21 cellular contexts compared by ENCODE assay signal in genomic region chr17:72115789-72116520, GRCh38. TPM values are rescaled to one million over a fixed set of nuclear protein-coding genes. Genes with fewer than 3 reads are reported as not detected.
A peak's percentile ranks its signal among the peaks of the same experiment; 100 is the strongest.
DNase-seq lines count a peak whose midpoint lies in the region; ATAC-seq, FAIRE-seq and TF ChIP-seq lines count a peak whose summit lies in the region.
"Had no signal": no experiment of that assay in that cellular context is flagged by ENCODE, and none has a peak within 500 bp of the region (broad histone marks: within the 10 kb centered on the region; RNA-seq: fewer than 3 reads in every experiment).

No MANE protein-coding gene starts in this region.

- H3K4me3 ChIP-seq in HepG2 (replicated peaks in 1 of 3; ENCODE audit: insufficient read depth in 1 of 3, low read depth in 2 of 3, low read length in 3 of 3), result no peak overlapping the region
- no peak overlapping the region for H3K4me3 ChIP-seq in right lobe of liver
- no peak overlapping the region for H3K4me3 ChIP-seq in coronary artery
- no peak overlapping the region for H3K4me3 ChIP-seq in mesenchymal stem cell (ENCODE audit: insufficient read depth in 1 of 2, low read depth in 1 of 2, low read length in 2 of 2)
- H3K4me3 ChIP-seq: lung had no signal

- DNase-seq in HepG2 (ENCODE audit: low spot score) (no peak), right lobe of liver (no peak), coronary artery (ENCODE audit: low spot score) (peak; percentile 61), mesenchymal stem cell (peak; percentile 25), type B pancreatic cell (ENCODE audit: extremely low spot score, unreplicated experiment) (no peak), NCI-H510A (lab: John Stamatoyannopoulos, UW) (no peak), DMS53 (lab: John Stamatoyannopoulos, UW) (no peak)
- DNase-seq in activated CD8-positive, alpha-beta T cell treated with anti-CD3 and anti-CD28 coated beads, Interleukin-2, amount 10 ng/mL, durations not matched to agents 7 days and 5 days, result no peak
- DNase-seq: activated gamma-delta T cell; aorta; CD4-positive, alpha-beta T cell; DND-41; effector CD4-positive, alpha-beta T cell; NCI-H748 treated with DMSO at 0.1 percent for 48 hours; stimulated activated CD4-positive, alpha-beta T cell treated with anti-CD3 and anti-CD28 coated beads, Interleukin-4, amount 100 ng/mL, for 4 hours had no signal

- no peak overlapping the region for H4K8ac ChIP-seq in mesenchymal stem cell (ENCODE audit: low read length)

- no peak overlapping the region for H2BK5ac ChIP-seq in mesenchymal stem cell (ENCODE audit: low read depth, low read length, poor library complexity, severe bottlenecking)

- peaks cover 92% of the 10 kb centered on the region for H3K27me3 Mint-ChIP-seq in type B pancreatic cell
- peaks cover 48% of the 10 kb centered on the region for H3K27me3 Mint-ChIP-seq in activated CD8-positive, alpha-beta T cell treated with anti-CD3 and anti-CD28 coated beads, Interleukin-2, amount 10 ng/mL, durations not matched to agents 7 days and 5 days (ENCODE audit: low read depth)

- no peaks in the 10 kb centered on the region for H3K36me3 Mint-ChIP-seq in type B pancreatic cell
- peaks cover 2% of the 10 kb centered on the region for H3K36me3 Mint-ChIP-seq in activated CD8-positive, alpha-beta T cell treated with anti-CD3 and anti-CD28 coated beads, Interleukin-2, amount 10 ng/mL, durations not matched to agents 7 days and 5 days (ENCODE audit: low read depth)

- intact Hi-C loops in HepG2 (cut with micrococcal nuclease; ENCODE audit: unreplicated experiment) (loop anchor here (5.0 to 10.0 kb wide), 3 partner anchors 354 to 1479 kb away; no protein-coding TSS in a partner anchor), right lobe of liver (cut with DNase I) (no loop called here)

- H2BK15ac ChIP-seq in mesenchymal stem cell (ENCODE audit: low read depth, poor library complexity, severe bottlenecking), result no peak overlapping the region

- H3K9ac ChIP-seq in HepG2 (ENCODE audit: insufficient read depth, low read depth, low read length) (no peak overlapping the region), mesenchymal stem cell (ENCODE audit: low read length) (no peak overlapping the region)

- H2AK5ac ChIP-seq in mesenchymal stem cell (ENCODE audit: low read length, severe bottlenecking), result no peak overlapping the region

- H3K79me2 ChIP-seq in HepG2 (ENCODE audit: insufficient read depth, low read length), result peaks cover 6% of the 10 kb centered on the region

- H3K4me1 Mint-ChIP-seq in type B pancreatic cell (ENCODE audit: unreplicated experiment), result peaks cover 41% of the 10 kb centered on the region
- H3K4me1 Mint-ChIP-seq in activated CD8-positive, alpha-beta T cell treated with anti-CD3 and anti-CD28 coated beads, Interleukin-2, amount 10 ng/mL, durations not matched to agents 7 days and 5 days (ENCODE audit: low read depth), result no peaks in the 10 kb centered on the region

- WGBS in HepG2 (ENCODE audit: low lambda C conversion rate), result 90% methylated on average over 33 of the region's 38 CpGs
- 15% methylated on average over 10 of the region's 38 CpGs for WGBS in right lobe of liver (ENCODE audit: insufficient coverage, low coverage, low lambda C conversion rate, missing lambda C conversion rate)
- WGBS in mesenchymal stem cell, result 1% methylated on average over 38 of the region's 38 CpGs

- H3K9me3 ChIP-seq in HepG2 (ENCODE audit: low read length) (no peaks in the 10 kb centered on the region), right lobe of liver (no peaks in the 10 kb centered on the region), mesenchymal stem cell (ENCODE audit: control insufficient read depth, low read length) (no peaks in the 10 kb centered on the region)
- H3K9me3 ChIP-seq: neutrophil had no signal

- BruUV-seq in HepG2 (replicated peaks; lab: Mats Ljungman, UMichigan), result no TSS peak

- peaks cover 1% of the 10 kb centered on the region; the same call in 1 of the 2 replicates for H4K20me1 ChIP-seq in HepG2 (ENCODE audit: insufficient read depth, low read length)

- H3K23ac ChIP-seq in mesenchymal stem cell (ENCODE audit: low read length in 2 of 2), result no peak overlapping the region

- TF ChIP-seq RAD21 in HepG2 (CRISPR knock-in tag; IDR thresholded peaks at IDR 0.05), result no peak

- H3K27ac ChIP-seq in HepG2 (ENCODE audit: extremely low read length, insufficient read depth, low read length), result no peak overlapping the region
- H3K27ac ChIP-seq in right lobe of liver, result no peak overlapping the region
- H3K27ac ChIP-seq in coronary artery, result no peak overlapping the region
- no peak overlapping the region for H3K27ac ChIP-seq in mesenchymal stem cell (ENCODE audit: low read length, poor library complexity, severe bottlenecking)
- H3K27ac ChIP-seq: neutrophil, VCaP had no signal

- no peak for FAIRE-seq in HepG2 (lab: Jason Lieb, UNC)
- FAIRE-seq: GM12891, RCC 7860 had no signal

- no peak overlapping the region for H3K4ac ChIP-seq in mesenchymal stem cell (ENCODE audit: low read depth in 1 of 2, low read length in 2 of 2)

- no peak for ATAC-seq in HepG2
- no peak for ATAC-seq in right lobe of liver
- ATAC-seq in activated CD8-positive, alpha-beta T cell treated with anti-CD3 and anti-CD28 coated beads, Interleukin-2, amount 10 ng/mL, durations not matched to agents 7 days and 5 days, result no peak
- ATAC-seq: HCT116 had no signal

- peak overlapping the region in 1 of 2 experiments; percentile 4 for H2BK12ac ChIP-seq in mesenchymal stem cell (ENCODE audit: low read length in 2 of 2)

- CTCF ChIA-PET in HepG2 (lab: Yijun Ruan, JAX; ENCODE audit: low intra/inter-chr PET ratio, low total read pairs), result no interaction called here
- CTCF ChIA-PET in activated CD8-positive, alpha-beta T cell treated with anti-CD3 and anti-CD28 coated beads, Interleukin-2, amount 10 ng/mL, durations not matched to agents 7 days and 5 days (lab: Charles Lee), result no interaction called here

- H3K4me1 ChIP-seq in HepG2 (ENCODE audit: insufficient read depth, low read length), result peaks cover 42% of the 10 kb centered on the region
- H3K4me1 ChIP-seq in right lobe of liver, result peaks cover 0 to 22% (median 4%) of the 10 kb centered on the region in 4 donors
- peaks cover 32% of the 10 kb centered on the region for H3K4me1 ChIP-seq in mesenchymal stem cell (ENCODE audit: control insufficient read depth, insufficient read depth, low read depth, low read length)

- no peak overlapping the region for H4K91ac ChIP-seq in mesenchymal stem cell (ENCODE audit: low read length)

- TF ChIP-seq CTCF in HepG2 (CRISPR knock-in tag; IDR thresholded peaks at IDR 0.05) (no peak), right lobe of liver (IDR thresholded peaks at IDR 0.05) (no peak), coronary artery (IDR thresholded peaks at IDR 0.05) (no peak), type B pancreatic cell (conservative IDR thresholded peaks at IDR 0.05) (no peak)

- H3K4me2 ChIP-seq in HepG2 (ENCODE audit: low read depth, low read length) (no peak overlapping the region), mesenchymal stem cell (ENCODE audit: low read length, poor library complexity, severe bottlenecking) (peak overlapping the region; percentile 76)

- H3K79me1 ChIP-seq in mesenchymal stem cell (replicated peaks; ENCODE audit: low read length, poor library complexity, severe bottlenecking), result peaks cover 2% of the 10 kb centered on the region

- no peak overlapping the region for H2BK120ac ChIP-seq in mesenchymal stem cell (ENCODE audit: low read depth, low read length)

- in situ Hi-C loops in HepG2 (cut with HindIII; ENCODE audit: extremely low pct_ligation_motif_present, low pct_unique_long_range_greater_than_20kb), result loop anchor here (5.0 to 10.0 kb wide), 3 partner anchors 644 to 1481 kb away; no protein-coding TSS in a partner anchor

- TF ChIP-seq EP300 in HepG2 (IDR thresholded peaks at IDR 0.05; ENCODE audit: low read depth in 2 of 2, low read length in 2 of 2) (no peak), HepG2 (CRISPR knock-in tag; IDR thresholded peaks at IDR 0.05; ENCODE audit: borderline replicate concordance) (no peak)

- no peak overlapping the region for H3K14ac ChIP-seq in mesenchymal stem cell (ENCODE audit: low read length in 2 of 2)

- POLR2A ChIA-PET in HepG2 (lab: Yijun Ruan, JAX), result no interaction called here
- POLR2A ChIA-PET in activated CD8-positive, alpha-beta T cell treated with anti-CD3 and anti-CD28 coated beads, Interleukin-2, amount 10 ng/mL, durations not matched to agents 7 days and 5 days (lab: Charles Lee), result no interaction called here

- H2AFZ ChIP-seq in HepG2 (ENCODE audit: low read length), result no peak overlapping the region
- H2AFZ ChIP-seq in mesenchymal stem cell (ENCODE audit: low read depth, low read length), result no peak overlapping the region

- H3K36me3 ChIP-seq in HepG2 (replicated peaks in 1 of 2; ENCODE audit: control insufficient read depth in 1 of 2, insufficient read depth in 2 of 2, low read length in 2 of 2), result no peaks in the 10 kb centered on the region
- no peaks in the 10 kb centered on the region for H3K36me3 ChIP-seq in right lobe of liver
- no peaks in the 10 kb centered on the region for H3K36me3 ChIP-seq in mesenchymal stem cell (ENCODE audit: control insufficient read depth in 1 of 2, insufficient read depth in 2 of 2, low read depth in 1 of 2, low read length in 2 of 2)
- H3K36me3 ChIP-seq: neutrophil had no signal

- no peak for TF ChIP-seq POLR2A in HepG2 (IDR thresholded peaks at IDR 0.05; ENCODE audit: insufficient read depth in 1 of 2, low read depth in 2 of 2, low read length in 2 of 2)
- no peak for TF ChIP-seq POLR2A in right lobe of liver (IDR thresholded peaks at IDR 0.05)

- H3K27me3 ChIP-seq in HepG2 (ENCODE audit: control insufficient read depth in 1 of 2, insufficient read depth in 2 of 2, low read length in 2 of 2) (no peaks in the 10 kb centered on the region; a peak in 1 of 5 replicates), right lobe of liver (peaks cover 0 to 34% of the 10 kb centered on the region in 2 donors), mesenchymal stem cell (ENCODE audit: control insufficient read depth in 1 of 2, insufficient read depth in 1 of 2, low read length in 2 of 2) (peaks cover 48 to 54% of the 10 kb centered on the region in 2 experiments)

- peak overlapping the region; percentile 36 for H3K27ac Mint-ChIP-seq in type B pancreatic cell
- H3K27ac Mint-ChIP-seq in activated CD8-positive, alpha-beta T cell treated with anti-CD3 and anti-CD28 coated beads, Interleukin-2, amount 10 ng/mL, durations not matched to agents 7 days and 5 days, result no peak overlapping the region
- H3K27ac Mint-ChIP-seq: CD4-positive, alpha-beta T cell had no signal

- H3K9me3 Mint-ChIP-seq in type B pancreatic cell, result no peaks in the 10 kb centered on the region
- peaks cover 3% of the 10 kb centered on the region for H3K9me3 Mint-ChIP-seq in activated CD8-positive, alpha-beta T cell treated with anti-CD3 and anti-CD28 coated beads, Interleukin-2, amount 10 ng/mL, durations not matched to agents 7 days and 5 days (ENCODE audit: insufficient read depth)
- H3K9me3 Mint-ChIP-seq: CD4-positive, alpha-beta T cell had no signal

- H3K18ac ChIP-seq in mesenchymal stem cell (ENCODE audit: low read depth in 1 of 2, low read length in 2 of 2), result peak overlapping the region in 1 of 2 experiments; percentile 35

- peak overlapping the region; percentile 88 for H3K4me3 Mint-ChIP-seq in type B pancreatic cell
- no peak overlapping the region for H3K4me3 Mint-ChIP-seq in activated CD8-positive, alpha-beta T cell treated with anti-CD3 and anti-CD28 coated beads, Interleukin-2, amount 10 ng/mL, durations not matched to agents 7 days and 5 days
- H3K4me3 Mint-ChIP-seq: CD4-positive, alpha-beta T cell had no signal

RNA-seq across cellular contexts. Expression of gene SOX9, which starts 4.9 kb away (rescaled TPM):
- total RNA-seq in HepG2 (2016; rRNA removed; fragmentation: Illumina TruSeq; extraction: Trizol) (27.6 and 40.1 TPM in 2 replicates), right lobe of liver (1 to 10 TPM; 1.2 to 5.9 (median 1.9) TPM), type B pancreatic cell (ENCODE audit: low replicate concordance) (19.0 and 54.0 TPM in 2 replicates)
- 6.2 and 7.6 TPM in 2 replicates for total RNA-seq in HepG2 (2016; cell fraction: cytosol; rRNA removed; fragmentation: Illumina TruSeq; extraction: Trizol; ENCODE audit: low read depth)
- 27.6 and 38.4 TPM in 2 replicates for total RNA-seq in HepG2 (2016; cell fraction: insoluble cytoplasmic fraction; rRNA removed; fragmentation: Illumina TruSeq; extraction: Trizol)
- total RNA-seq in HepG2 (2016; cell fraction: membrane; rRNA removed; fragmentation: Illumina TruSeq; extraction: Trizol), result 33.8 and 35.1 TPM in 2 replicates
- 41.9 and 42.0 TPM in 2 replicates for total RNA-seq in HepG2 (2016; cell fraction: nucleus; rRNA removed; fragmentation: Illumina TruSeq; extraction: Trizol)
- polyA plus RNA-seq in HepG2 (2011; rRNA removed), result 16.1 and 18.5 TPM in 2 replicates
- polyA plus RNA-seq in HepG2 (2011; cell fraction: cytosol; rRNA removed), result 16.5 and 16.7 TPM in 2 replicates
- 27.0 and 29.5 TPM in 2 replicates for polyA plus RNA-seq in HepG2 (2011; cell fraction: nucleus; rRNA removed)
- polyA plus RNA-seq in HepG2 (2012), result 52.8 and 54.6 TPM in 2 replicates
- 4.1 and 5.3 TPM in 2 replicates for polyA plus RNA-seq in HepG2 (2016; cell fraction: cytosol; fragmentation: Illumina TruSeq; extraction: Trizol; ENCODE audit: low read depth)
- 85.8 and 117 TPM in 2 replicates for polyA plus RNA-seq in HepG2 (2016; cell fraction: insoluble cytoplasmic fraction; fragmentation: Illumina TruSeq; extraction: Trizol; ENCODE audit: low read depth)
- polyA plus RNA-seq in HepG2 (2016; cell fraction: membrane; fragmentation: Illumina TruSeq; extraction: Trizol; ENCODE audit: low read depth), result 19.3 and 23.2 TPM in 2 replicates
- polyA plus RNA-seq in HepG2 (2016; cell fraction: nucleus; fragmentation: Illumina TruSeq; extraction: Trizol; ENCODE audit: insufficient read depth, low read depth), result 116 and 117 TPM in 2 replicates
- polyA minus RNA-seq in HepG2 (2011; rRNA and poly(A)+ RNA removed; ENCODE audit: low replicate concordance), result 44.5 TPM in 1 of 2 replicates, not detected in the other
- 90.2 and 106 TPM in 2 replicates for polyA minus RNA-seq in HepG2 (2011; cell fraction: cytosol; rRNA and poly(A)+ RNA removed)
- 25.2 and 26.5 TPM in 2 replicates for polyA minus RNA-seq in HepG2 (2011; cell fraction: nucleus; rRNA and poly(A)+ RNA removed)
- 7.6 TPM for polyA plus RNA-seq in mesenchymal stem cell (2013, experiment 1 of 2)
- polyA plus RNA-seq in mesenchymal stem cell (2013, experiment 2 of 2), result 7.2 TPM
- not detected for total RNA-seq in activated CD8-positive, alpha-beta T cell treated with anti-CD3 and anti-CD28 coated beads, Interleukin-2, amount 10 ng/mL, durations not matched to agents 7 days and 5 days
- total RNA-seq: CD4-positive, alpha-beta T cell had no signal

Comparison
In these comparisons a context has a peak if more than half of its experiments do, and no peak if none do; other contexts are left out.
1. DNase-seq: peak in coronary artery (single experiment) and mesenchymal stem cell (single experiment); none in HepG2 (single experiment), right lobe of liver (0 of 3), type B pancreatic cell (single experiment), activated CD8-positive, alpha-beta T cell treated with anti-CD3 and anti-CD28 coated beads, Interleukin-2, amount 10 ng/mL, durations not matched to agents 7 days and 5 days (single experiment), NCI-H510A (single experiment) and DMS53 (single experiment).